In the genomic region with DNA sequence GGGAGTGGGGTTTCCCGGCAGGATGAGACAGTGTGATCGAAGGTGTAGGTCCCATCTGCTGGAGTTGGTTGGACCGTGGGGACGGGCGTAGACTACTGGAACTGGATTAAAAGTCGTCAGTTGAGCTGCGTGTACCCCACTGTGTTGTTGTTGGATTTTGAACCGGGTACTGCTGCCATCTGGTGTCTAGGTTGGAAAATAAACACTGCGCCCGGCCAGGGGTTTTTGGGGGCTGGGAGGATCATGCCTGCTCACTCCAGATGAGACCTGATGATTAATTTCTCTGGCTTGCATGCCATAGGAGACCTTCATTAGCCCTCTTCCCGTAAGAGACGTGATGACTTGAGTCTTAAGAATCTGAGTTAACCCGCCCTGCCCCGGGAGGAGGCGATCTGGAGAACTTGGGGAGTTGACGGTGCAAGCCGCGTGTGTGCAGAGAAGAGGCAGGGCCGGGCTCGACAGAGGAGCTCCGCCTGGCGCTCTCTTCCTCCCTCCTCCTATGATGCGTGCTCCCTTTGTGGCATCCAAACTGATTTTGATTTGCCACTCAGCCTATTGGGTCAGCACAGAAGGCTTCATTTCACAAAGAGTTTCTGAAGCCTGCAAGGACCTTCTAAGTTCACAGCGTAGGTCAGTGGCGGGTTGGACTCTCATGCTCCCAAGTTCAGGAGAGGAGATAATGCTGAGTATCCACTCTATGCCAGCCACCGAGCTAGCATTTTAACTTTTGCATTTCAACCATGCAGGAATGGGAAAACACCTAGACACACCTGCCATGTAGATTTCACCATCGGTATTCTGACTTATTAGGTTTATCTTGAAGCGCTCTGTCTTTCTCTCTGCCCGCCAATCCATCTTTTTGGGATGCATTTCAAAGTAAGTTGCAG, we compare ENCODE assay signal across 8 cellular contexts. TPM values are rescaled to one million over a fixed set of nuclear protein-coding genes. Genes with fewer than 3 reads are reported as not detected.
DNase-seq lines count a peak whose midpoint lies in the region; ATAC-seq lines count a peak whose summit lies in the region.

No MANE protein-coding gene starts in this region.

- CTCF ChIA-PET in activated CD8-positive, alpha-beta T cell treated with anti-CD3 and anti-CD28 coated beads, Interleukin-2, amount 10 ng/mL, durations not matched to agents 7 days and 5 days (lab: Charles Lee) = interaction anchor here (0.7 to 8.1 kb wide), 29 partner anchors 14 to 187 kb away, joined by 3 to 165 read pairs (median 4); a partner anchor contains a TSS

- H3K4me3 Mint-ChIP-seq in activated CD8-positive, alpha-beta T cell treated with anti-CD3 and anti-CD28 coated beads, Interleukin-2, amount 10 ng/mL, durations not matched to agents 7 days and 5 days = peak overlapping the region; percentile 79

- no peak overlapping the region for H2AFZ ChIP-seq in mesenchymal stem cell (ENCODE audit: low read depth, low read length)

- peaks cover 63% of the 10 kb centered on the region for H3K36me3 Mint-ChIP-seq in activated CD8-positive, alpha-beta T cell treated with anti-CD3 and anti-CD28 coated beads, Interleukin-2, amount 10 ng/mL, durations not matched to agents 7 days and 5 days (ENCODE audit: low read depth)

- peak overlapping the region; percentile 84 for H3K27ac Mint-ChIP-seq in activated CD8-positive, alpha-beta T cell treated with anti-CD3 and anti-CD28 coated beads, Interleukin-2, amount 10 ng/mL, durations not matched to agents 7 days and 5 days

- H3K4ac ChIP-seq in mesenchymal stem cell (ENCODE audit: low read depth in 1 of 2, low read length in 2 of 2) = peak overlapping the region; percentile 10 to 97

- no peaks in the 10 kb centered on the region for H3K9me3 ChIP-seq in mesenchymal stem cell (ENCODE audit: control insufficient read depth, low read length)

- POLR2A ChIA-PET in activated CD8-positive, alpha-beta T cell treated with anti-CD3 and anti-CD28 coated beads, Interleukin-2, amount 10 ng/mL, durations not matched to agents 7 days and 5 days (lab: Charles Lee) = interaction anchor here (0.9 to 1.7 kb wide), 4 partner anchors 39 to 711 kb away, joined by 3 to 9 read pairs (median 4); a partner anchor contains a TSS

- H3K4me1 ChIP-seq in mesenchymal stem cell (ENCODE audit: control insufficient read depth, insufficient read depth, low read depth, low read length) = peaks cover 47% of the 10 kb centered on the region

- DNase-seq in NCI-H2171 treated with DMSO at 0.1 percent for 48 hours (lab: John Stamatoyannopoulos, UW) (peak; percentile 30), NCI-H2171 (lab: John Stamatoyannopoulos, UW) (no peak), NCI-H460 (ENCODE audit: extremely low read depth, low read depth) (peak; percentile 83), mesenchymal stem cell (peak; percentile 99)
- peak; percentile 81 for DNase-seq in activated CD8-positive, alpha-beta T cell treated with anti-CD3 and anti-CD28 coated beads, Interleukin-2, amount 10 ng/mL, durations not matched to agents 7 days and 5 days
- peak; percentile 57 for DNase-seq in effector CD8-positive, alpha-beta T cell (lab: John Stamatoyannopoulos, UW)
- peak; percentile 49 for DNase-seq in stimulated activated CD8-positive, alpha-beta memory T cell treated with anti-CD3 and anti-CD28 coated beads, Interleukin-12 subunit alpha, Interleukin-12 subunit beta, amount 100 ng/mL, for 1 hour (ENCODE audit: low read depth)

- H2BK5ac ChIP-seq in mesenchymal stem cell (ENCODE audit: low read depth, low read length, poor library complexity, severe bottlenecking) = peak overlapping the region; percentile 75

- WGBS in mesenchymal stem cell = 17% methylated on average over 29 of the region's 29 CpGs

- H4K8ac ChIP-seq in mesenchymal stem cell (ENCODE audit: low read length) = peak overlapping the region; percentile 3

- peaks cover 0 to 10% of the 10 kb centered on the region in 2 experiments for H3K36me3 ChIP-seq in mesenchymal stem cell (ENCODE audit: control insufficient read depth in 1 of 2, insufficient read depth in 2 of 2, low read depth in 1 of 2, low read length in 2 of 2)

- no peaks in the 10 kb centered on the region for H3K27me3 Mint-ChIP-seq in activated CD8-positive, alpha-beta T cell treated with anti-CD3 and anti-CD28 coated beads, Interleukin-2, amount 10 ng/mL, durations not matched to agents 7 days and 5 days (ENCODE audit: low read depth)

- H2AK5ac ChIP-seq in mesenchymal stem cell (ENCODE audit: low read length, severe bottlenecking) = peak overlapping the region; percentile 25

- H3K23ac ChIP-seq in mesenchymal stem cell (ENCODE audit: low read length in 2 of 2) = no peak overlapping the region

- H3K18ac ChIP-seq in mesenchymal stem cell (ENCODE audit: low read depth in 1 of 2, low read length in 2 of 2) = peak overlapping the region; percentile 52 to 58

- H3K9ac ChIP-seq in mesenchymal stem cell (ENCODE audit: low read length) = peak overlapping the region; percentile 84

- peaks cover 0 to 3% of the 10 kb centered on the region in 2 experiments for H3K27me3 ChIP-seq in mesenchymal stem cell (ENCODE audit: control insufficient read depth in 1 of 2, insufficient read depth in 1 of 2, low read length in 2 of 2)

- no peak overlapping the region for H3K14ac ChIP-seq in mesenchymal stem cell (ENCODE audit: low read length in 2 of 2)

- peak overlapping the region in 1 of 2 experiments; percentile 12 for H2BK12ac ChIP-seq in mesenchymal stem cell (ENCODE audit: low read length in 2 of 2)

- peak; percentile 17 for ATAC-seq in activated CD8-positive, alpha-beta T cell treated with anti-CD3 and anti-CD28 coated beads, Interleukin-2, amount 10 ng/mL, durations not matched to agents 7 days and 5 days
- no peak for ATAC-seq in GM19467 (IDR thresholded peaks at IDR 0.05; ENCODE audit: unreplicated experiment)

- H3K9me3 Mint-ChIP-seq in activated CD8-positive, alpha-beta T cell treated with anti-CD3 and anti-CD28 coated beads, Interleukin-2, amount 10 ng/mL, durations not matched to agents 7 days and 5 days (ENCODE audit: insufficient read depth) = no peaks in the 10 kb centered on the region

- H3K4me2 ChIP-seq in mesenchymal stem cell (ENCODE audit: low read length, poor library complexity, severe bottlenecking) = peak overlapping the region; percentile 74

- H3K4me3 ChIP-seq in mesenchymal stem cell (ENCODE audit: insufficient read depth in 1 of 2, low read depth in 1 of 2, low read length in 2 of 2) = peak overlapping the region; percentile 18 to 77

- H2BK120ac ChIP-seq in mesenchymal stem cell (ENCODE audit: low read depth, low read length) = peak overlapping the region; percentile 84

- peaks cover 63% of the 10 kb centered on the region for H3K4me1 Mint-ChIP-seq in activated CD8-positive, alpha-beta T cell treated with anti-CD3 and anti-CD28 coated beads, Interleukin-2, amount 10 ng/mL, durations not matched to agents 7 days and 5 days (ENCODE audit: low read depth)

- peak overlapping the region; percentile 26 for H2BK15ac ChIP-seq in mesenchymal stem cell (ENCODE audit: low read depth, poor library complexity, severe bottlenecking)

- peak overlapping the region; percentile 90 for H3K27ac ChIP-seq in mesenchymal stem cell (ENCODE audit: low read length, poor library complexity, severe bottlenecking)

- peak overlapping the region; percentile 91 for H4K91ac ChIP-seq in mesenchymal stem cell (ENCODE audit: low read length)

- H3K79me1 ChIP-seq in mesenchymal stem cell (replicated peaks; ENCODE audit: low read length, poor library complexity, severe bottlenecking) = no peaks in the 10 kb centered on the region

RNA-seq across cellular contexts. Expression of a gene that starts 2.7 kb away (rescaled TPM):
- 11.0 and 13.4 TPM in 2 replicates for total RNA-seq in NCI-H460 (2014; rRNA removed; shearing (Covaris generic))
- polyA plus RNA-seq in NCI-H460 (2014; cell fraction: nucleus; rRNA removed) = 37.9 and 47.4 TPM in 2 replicates
- total RNA-seq in activated CD8-positive, alpha-beta T cell treated with anti-CD3 and anti-CD28 coated beads, Interleukin-2, amount 10 ng/mL, durations not matched to agents 7 days and 5 days = 100 to 1,000 TPM; 173 to 180 TPM
- polyA plus RNA-seq in mesenchymal stem cell (2013, experiment 1 of 2) = 11.0 TPM
- 10.7 TPM for polyA plus RNA-seq in mesenchymal stem cell (2013, experiment 2 of 2)

RNA-seq across cellular contexts. Expression of a gene that starts 9.3 kb away (rescaled TPM):
- not detected in 2 replicates for total RNA-seq in NCI-H460 (2014; rRNA removed; shearing (Covaris generic))
- not detected in 2 replicates for polyA plus RNA-seq in NCI-H460 (2014; cell fraction: nucleus; rRNA removed)
- total RNA-seq in activated CD8-positive, alpha-beta T cell treated with anti-CD3 and anti-CD28 coated beads, Interleukin-2, amount 10 ng/mL, durations not matched to agents 7 days and 5 days = under 1 TPM; 0.55 to 0.81 TPM
- polyA plus RNA-seq in mesenchymal stem cell (2013, experiment 1 of 2) = not detected
- not detected for polyA plus RNA-seq in mesenchymal stem cell (2013, experiment 2 of 2)

RNA-seq across cellular contexts. Expression of a gene that starts 44.6 kb away (rescaled TPM):
- total RNA-seq in NCI-H460 (2014; rRNA removed; shearing (Covaris generic)) = 35.2 and 36.9 TPM in 2 replicates
- polyA plus RNA-seq in NCI-H460 (2014; cell fraction: nucleus; rRNA removed) = 29.5 and 43.4 TPM in 2 replicates
- 10 to 100 TPM; 27.5 to 32.8 TPM for total RNA-seq in activated CD8-positive, alpha-beta T cell treated with anti-CD3 and anti-CD28 coated beads, Interleukin-2, amount 10 ng/mL, durations not matched to agents 7 days and 5 days
- polyA plus RNA-seq in mesenchymal stem cell (2013, experiment 1 of 2) = 125 TPM
- polyA plus RNA-seq in mesenchymal stem cell (2013, experiment 2 of 2) = 123 TPM

RNA-seq across cellular contexts. Expression of a gene that starts 56.9 kb away (rescaled TPM):
- total RNA-seq in NCI-H460 (2014; rRNA removed; shearing (Covaris generic)) = 5.6 and 6.0 TPM in 2 replicates
- polyA plus RNA-seq in NCI-H460 (2014; cell fraction: nucleus; rRNA removed) = 4.1 and 4.3 TPM in 2 replicates
- total RNA-seq in activated CD8-positive, alpha-beta T cell treated with anti-CD3 and anti-CD28 coated beads, Interleukin-2, amount 10 ng/mL, durations not matched to agents 7 days and 5 days = 10 to 100 TPM; 44.9 to 47.0 TPM
- polyA plus RNA-seq in mesenchymal stem cell (2013, experiment 1 of 2) = 13.3 TPM
- polyA plus RNA-seq in mesenchymal stem cell (2013, experiment 2 of 2) = 11.9 TPM

Comparison
In these comparisons a context has a peak if more than half of its experiments do, and no peak if none do; other contexts are left out.
1. RNA of a gene that starts 2.7 kb away (total RNA-seq): 173 to 180 TPM in activated CD8-positive, alpha-beta T cell treated with anti-CD3 and anti-CD28 coated beads, Interleukin-2, amount 10 ng/mL, durations not matched to agents 7 days and 5 days; 11.0 to 13.4 TPM in NCI-H460; every median in the first group is over 10 times any median in the second.